In the genomic region with DNA sequence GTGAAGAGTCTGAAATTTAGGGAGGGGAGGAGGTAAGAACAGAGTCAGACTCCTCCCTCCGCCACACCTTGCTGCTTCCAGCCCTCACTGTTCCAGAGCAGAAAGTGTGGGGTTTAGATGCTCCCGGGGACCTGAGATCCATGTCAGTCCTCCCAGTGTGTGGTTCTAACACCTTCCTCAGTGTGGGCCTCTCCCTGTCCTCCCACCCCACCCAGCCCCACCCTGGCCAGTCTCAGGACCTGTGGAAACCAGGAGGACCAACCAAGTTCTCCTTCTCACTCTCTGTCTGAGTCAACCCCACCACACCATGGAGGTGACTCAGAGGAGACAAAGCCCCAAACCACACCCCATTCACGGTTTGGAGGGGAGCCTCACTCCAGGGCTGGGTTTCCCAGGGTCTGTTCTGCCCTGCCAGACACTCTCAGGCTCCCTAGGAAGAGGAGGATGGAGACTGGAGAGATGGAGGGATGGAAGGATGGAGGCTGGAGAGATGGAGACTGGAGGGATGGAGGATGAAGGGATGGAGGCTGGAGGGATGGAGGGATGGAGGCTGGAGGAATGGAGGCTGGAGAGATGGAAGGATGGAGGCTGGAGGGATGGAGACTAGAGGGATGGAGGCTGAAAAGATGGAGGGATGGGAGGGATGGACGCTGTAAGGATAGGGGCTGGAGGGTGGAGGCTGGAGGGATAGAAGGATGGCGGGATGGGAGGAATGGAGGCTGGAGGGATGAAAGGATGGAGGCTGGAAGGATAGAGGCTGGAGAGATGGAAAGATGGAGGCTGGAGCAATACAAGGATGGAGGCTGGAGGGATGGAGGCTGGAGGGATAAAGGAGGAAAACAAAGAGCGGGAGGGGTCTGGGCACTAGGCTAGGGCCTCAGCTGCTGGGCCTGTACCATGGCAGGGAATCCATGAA, we compare ENCODE assay signal across 8 cellular contexts.
DNase-seq lines count a peak whose midpoint lies in the region; ATAC-seq, FAIRE-seq and TF ChIP-seq lines count a peak whose summit lies in the region.

No MANE protein-coding gene starts in this region.

- ATAC-seq in HG02610 (IDR thresholded peaks at IDR 0.05; ENCODE audit: unreplicated experiment) = peak; percentile 41

- no peak for FAIRE-seq in frontal cortex (lab: Jason Lieb, UNC)

- DNase-seq in GM12865 (ENCODE audit: low read depth) = peak; percentile 95
- DNase-seq in T-helper 1 cell = peak; percentile 30 to 89 (median 51)
- peak; percentile 22 for DNase-seq in astrocyte of the spinal cord (ENCODE audit: low read depth, low spot score)
- peak; percentile 87 for DNase-seq in stimulated activated CD8-positive, alpha-beta memory T cell treated with anti-CD3 and anti-CD28 coated beads, Interleukin-4, amount 100 ng/mL, for 48 hours
- no peak for DNase-seq in frontal cortex (ENCODE audit: low spot score in 2 of 2)
- no peak for DNase-seq in C1 segment of cervical spinal cord (lab: John Stamatoyannopoulos, UW)
- no peak for DNase-seq in OCI-M2 (lab: John Stamatoyannopoulos, UW; ENCODE audit: unreplicated experiment)

- H3K4me3 ChIP-seq in GM12865 (ENCODE audit: low read depth, low read length) = peak overlapping the region; percentile 78
- H3K4me3 ChIP-seq in astrocyte of the spinal cord (ENCODE audit: low read depth, low read length) = no peak overlapping the region

- TF ChIP-seq CTCF in GM12865 (IDR thresholded peaks at IDR 0.05; ENCODE audit: insufficient read depth, low read depth, low read length, missing control alignments) (no peak), astrocyte of the spinal cord (IDR thresholded peaks at IDR 0.05; ENCODE audit: low read depth, low read length) (no peak)

- in situ Hi-C loops in astrocyte of the spinal cord (cut with HindIII; ENCODE audit: low sequenced_read_pairs) = no loop called here

Comparison
In these comparisons a context has a peak if more than half of its experiments do, and no peak if none do; other contexts are left out.
1. DNase-seq: peak in GM12865 (single experiment), T-helper 1 cell (5 of 5), astrocyte of the spinal cord (single experiment) and stimulated activated CD8-positive, alpha-beta memory T cell treated with anti-CD3 and anti-CD28 coated beads, Interleukin-4, amount 100 ng/mL, for 48 hours (single experiment); none in frontal cortex (0 of 2), C1 segment of cervical spinal cord (0 of 14) and OCI-M2 (single experiment).